17 cellular contexts compared by ENCODE assay signal in the genomic region with DNA sequence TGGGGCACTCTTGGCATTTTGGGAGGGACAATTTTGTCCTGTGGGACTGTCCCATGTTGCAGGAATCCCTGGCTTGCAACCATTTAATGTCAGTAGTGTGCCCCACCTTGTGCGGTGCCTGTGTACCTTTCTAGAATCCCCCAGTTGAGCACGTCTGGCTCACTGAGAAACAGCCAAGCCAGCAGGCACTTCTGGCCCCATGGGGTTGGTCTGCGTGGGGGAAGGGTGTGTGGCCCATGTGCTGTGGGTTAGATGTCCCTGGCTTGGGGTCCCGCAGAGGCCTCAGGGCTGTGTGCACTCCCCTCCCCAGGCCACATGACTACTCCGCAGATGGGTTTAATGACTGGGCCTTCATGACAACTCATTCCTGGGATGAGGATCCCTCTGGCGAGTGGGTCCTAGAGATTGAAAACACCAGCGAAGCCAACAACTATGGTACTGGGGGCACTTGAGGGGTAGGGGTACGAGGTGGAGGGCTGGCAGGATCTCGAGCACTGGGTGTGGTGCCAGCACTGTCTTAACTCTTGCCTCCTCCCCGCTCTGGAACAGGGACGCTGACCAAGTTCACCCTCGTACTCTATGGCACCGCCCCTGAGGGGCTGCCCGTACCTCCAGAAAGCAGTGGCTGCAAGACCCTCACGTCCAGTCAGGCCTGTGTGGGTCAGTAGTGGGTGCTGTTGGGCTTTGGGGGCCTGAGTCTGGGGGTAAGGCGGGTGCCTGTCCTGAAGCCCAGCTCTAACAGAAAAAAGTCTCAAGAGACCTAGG. TPM values are rescaled to one million over a fixed set of nuclear protein-coding genes. Genes with fewer than 3 reads are reported as not detected.
A peak's percentile ranks its signal among the peaks of the same experiment; 100 is the strongest.
DNase-seq lines count a peak whose midpoint lies in the region; ATAC-seq, FAIRE-seq and TF ChIP-seq lines count a peak whose summit lies in the region.
"Had no signal": no experiment of that assay in that cellular context is flagged by ENCODE, and none has a peak within 500 bp of the region (broad histone marks: within the 10 kb centered on the region; RNA-seq: fewer than 3 reads in every experiment).

No MANE protein-coding gene starts in this region.

- peak overlapping the region; percentile 52 for H3K27ac Mint-ChIP-seq in activated CD4-positive, alpha-beta memory T cell treated with anti-CD3 and anti-CD28 coated beads, Interleukin-2, amount 10 ng/mL, durations not matched to agents 7 days and 5 days
- no peak overlapping the region for H3K27ac Mint-ChIP-seq in activated CD4-positive, alpha-beta memory T cell treated with anti-CD3 and anti-CD28 coated beads for 36 hours
- H3K27ac Mint-ChIP-seq: CD4-positive, CD25-positive, alpha-beta regulatory T cell had no signal

- H3K4me3 ChIP-seq in GM12878, result no peak overlapping the region
- no peak overlapping the region for H3K4me3 ChIP-seq in mesodermal cell (ENCODE audit: extremely low read depth, insufficient read depth, low read length, poor library complexity, severe bottlenecking)
- no peak overlapping the region for H3K4me3 ChIP-seq in BE2C (ENCODE audit: low read depth, low read length)
- H3K4me3 ChIP-seq: BLaER1 treated with 17β-estradiol and CSF1 and Interleukin-3, amounts not matched to agents 10 nM and 100 nM; GM23248 had no signal

- POLR2A ChIA-PET in activated CD4-positive, alpha-beta memory T cell treated with anti-CD3 and anti-CD28 coated beads, Interleukin-2, amount 10 ng/mL, durations not matched to agents 7 days and 5 days (lab: Charles Lee), result interaction anchor here (3.1 kb wide), 1 partner anchor 163 kb away, joined by 10 read pairs; a partner anchor contains a TSS
- POLR2A ChIA-PET in activated CD4-positive, alpha-beta memory T cell treated with anti-CD3 and anti-CD28 coated beads for 36 hours (lab: Charles Lee), result no interaction called here
- POLR2A ChIA-PET in RWPE1 (lab: Yijun Ruan, JAX; ENCODE audit: low non-redundant PET) (no interaction called here), GM12878 (lab: Charles Lee) (no interaction called here)

- H3K27me3 Mint-ChIP-seq in activated CD4-positive, alpha-beta memory T cell treated with anti-CD3 and anti-CD28 coated beads, Interleukin-2, amount 10 ng/mL, durations not matched to agents 7 days and 5 days, result no peaks in the 10 kb centered on the region
- H3K27me3 Mint-ChIP-seq in activated CD4-positive, alpha-beta memory T cell treated with anti-CD3 and anti-CD28 coated beads for 36 hours, result peaks cover 4% of the 10 kb centered on the region

- no TSS peak for BruUV-seq in GM12878 (replicated peaks; lab: Mats Ljungman, UMichigan)

- no peak for TF ChIP-seq RAD21 in GM12878 (IDR thresholded peaks at IDR 0.05; ENCODE audit: insufficient read depth, low read depth, low read length)

- RAD21 ChIA-PET in GM12878 (lab: Charles Lee; ENCODE audit: unreplicated experiment), result no interaction called here

- H3K4me2 ChIP-seq in GM12878 (ENCODE audit: control insufficient read depth, insufficient read depth), result no peak overlapping the region
- H3K4me2 ChIP-seq: BLaER1 treated with 17β-estradiol and CSF1 and Interleukin-3, amounts not matched to agents 10 nM and 100 nM had no signal

- no peak for ATAC-seq in GM12878
- ATAC-seq: HCT116 had no signal

- no peak overlapping the region for H3K9ac ChIP-seq in GM12878 (ENCODE audit: control insufficient read depth, insufficient read depth, low read length)
- H3K9ac ChIP-seq: BLaER1 treated with 17β-estradiol and CSF1 and Interleukin-3, amounts not matched to agents 10 nM and 100 nM; GM23248 had no signal

- TF ChIP-seq CTCF in RWPE1 (conservative IDR thresholded peaks at IDR 0.05; ENCODE audit: low read depth), result no peak
- TF ChIP-seq CTCF in GM12878 (IDR thresholded peaks at IDR 0.05 in 2 of 3, conservative IDR thresholded peaks at IDR 0.05 in 1 of 3; ENCODE audit: control insufficient read depth in 2 of 3, extremely low read depth in 1 of 3, insufficient read depth in 1 of 3, low read depth in 3 of 3, low read length in 3 of 3), result no peak
- no peak for TF ChIP-seq CTCF in BE2C (IDR thresholded peaks at IDR 0.05; ENCODE audit: low read depth, low read length)

- TF ChIP-seq POLR2A in GM12878 (IDR thresholded peaks at IDR 0.05; ENCODE audit: low read depth, low read length), result peak; percentile 20; the same call in 1 of the 2 replicates

- 87% methylated on average over 16 of the region's 16 CpGs for WGBS in GM12878 (ENCODE audit: insufficient coverage, insufficient replicate concordance, low lambda C conversion rate, missing lambda C conversion rate)
- 92 to 94% methylated on average over 13 of the region's 16 CpGs for WGBS in mesodermal cell (ENCODE audit: insufficient coverage in 2 of 2), 2 experiments

- SMC1A ChIA-PET in GM12878 (lab: Charles Lee; ENCODE audit: uncharacterized antibody, unreplicated experiment), result no interaction called here

- H3K36me3 ChIP-seq in GM12878 (ENCODE audit: control insufficient read depth in 2 of 2, insufficient read depth in 2 of 2, low read length in 1 of 2) (peaks cover 17 to 40% of the 10 kb centered on the region in 2 experiments; a peak in 3 of 4 replicates), mesodermal cell (ENCODE audit: control insufficient read depth, insufficient read depth, low read length) (peaks cover 68% of the 10 kb centered on the region), BE2C (peaks cover 16% of the 10 kb centered on the region)

- H3K79me2 ChIP-seq in GM12878 (ENCODE audit: control insufficient read depth, insufficient read depth, low read length), result no peaks in the 10 kb centered on the region; the same call in none of the 2 replicates

- H3K27ac ChIP-seq in RWPE1 (peak overlapping the region; percentile 52; the same call in 1 of the 2 replicates), GM12878 (ENCODE audit: control insufficient read depth, insufficient read depth) (no peak overlapping the region), mesodermal cell (ENCODE audit: low read depth, low read length, severe bottlenecking) (peak overlapping the region; percentile 23)
- H3K27ac ChIP-seq: BLaER1 treated with 17β-estradiol and CSF1 and Interleukin-3, amounts not matched to agents 10 nM and 100 nM; GM23248 had no signal

- in situ Hi-C loops in GM12878 (cut with MboI), result no loop called here

- no peak for TF ChIP-seq EP300 in GM12878 (IDR thresholded peaks at IDR 0.05; ENCODE audit: borderline replicate concordance in 1 of 2, control insufficient read depth in 1 of 2, low read depth in 2 of 2, low read length in 2 of 2)

- H3K4me3 Mint-ChIP-seq in activated CD4-positive, alpha-beta memory T cell treated with anti-CD3 and anti-CD28 coated beads, Interleukin-2, amount 10 ng/mL, durations not matched to agents 7 days and 5 days, result no peak overlapping the region
- no peak overlapping the region for H3K4me3 Mint-ChIP-seq in activated CD4-positive, alpha-beta memory T cell treated with anti-CD3 and anti-CD28 coated beads for 36 hours
- H3K4me3 Mint-ChIP-seq: CD4-positive, CD25-positive, alpha-beta regulatory T cell had no signal

- H2AFZ ChIP-seq in GM12878 (ENCODE audit: control insufficient read depth, low read depth, low read length), result no peak overlapping the region
- H2AFZ ChIP-seq: GM23248 had no signal

- no peaks in the 10 kb centered on the region for H3K9me3 Mint-ChIP-seq in activated CD4-positive, alpha-beta memory T cell treated with anti-CD3 and anti-CD28 coated beads, Interleukin-2, amount 10 ng/mL, durations not matched to agents 7 days and 5 days
- no peaks in the 10 kb centered on the region for H3K9me3 Mint-ChIP-seq in activated CD4-positive, alpha-beta memory T cell treated with anti-CD3 and anti-CD28 coated beads for 36 hours

- no peaks in the 10 kb centered on the region for H3K27me3 ChIP-seq in GM12878 (replicated peaks in 1 of 2; ENCODE audit: control insufficient read depth in 2 of 2, insufficient read depth in 2 of 2, low read length in 1 of 2)
- no peaks in the 10 kb centered on the region for H3K27me3 ChIP-seq in BE2C
- H3K27me3 ChIP-seq: BLaER1 treated with 17β-estradiol and CSF1 and Interleukin-3, amounts not matched to agents 10 nM and 100 nM had no signal

- FAIRE-seq in GM12878 (lab: Jason Lieb, UNC), result no peak
- FAIRE-seq: H54, HTR-8/SVneo had no signal

- H3K9me3 ChIP-seq in GM12878 (replicated peaks; ENCODE audit: control insufficient read depth, insufficient read depth, low read length), result no peaks in the 10 kb centered on the region
- no peaks in the 10 kb centered on the region for H3K9me3 ChIP-seq in mesodermal cell (ENCODE audit: control insufficient read depth, low read length)
- H3K9me3 ChIP-seq in BE2C, result no peaks in the 10 kb centered on the region
- H3K9me3 ChIP-seq: BLaER1 treated with 17β-estradiol and CSF1 and Interleukin-3, amounts not matched to agents 10 nM and 100 nM had no signal

- peaks cover 75% of the 10 kb centered on the region for H3K4me1 Mint-ChIP-seq in activated CD4-positive, alpha-beta memory T cell treated with anti-CD3 and anti-CD28 coated beads, Interleukin-2, amount 10 ng/mL, durations not matched to agents 7 days and 5 days
- peaks cover 19% of the 10 kb centered on the region for H3K4me1 Mint-ChIP-seq in activated CD4-positive, alpha-beta memory T cell treated with anti-CD3 and anti-CD28 coated beads for 36 hours (ENCODE audit: low read depth)

- CTCF ChIA-PET in activated CD4-positive, alpha-beta memory T cell treated with anti-CD3 and anti-CD28 coated beads, Interleukin-2, amount 10 ng/mL, durations not matched to agents 7 days and 5 days (lab: Charles Lee), result interaction anchor here (1.2 kb wide), 1 partner anchor 66 kb away, joined by 3 read pairs; no protein-coding TSS in a partner anchor
- CTCF ChIA-PET in activated CD4-positive, alpha-beta memory T cell treated with anti-CD3 and anti-CD28 coated beads for 36 hours (lab: Charles Lee), result interaction anchor here (0.9 to 1.2 kb wide), 2 partner anchors 21 to 233 kb away, joined by 3 read pairs; no protein-coding TSS in a partner anchor
- CTCF ChIA-PET in RWPE1 (lab: Yijun Ruan, JAX) (interaction anchor here (1.1 kb wide), 1 partner anchor 233 kb away, joined by 3 read pairs; no protein-coding TSS in a partner anchor), GM12878 (lab: Yijun Ruan, JAX) (no interaction called here)

- no peaks in the 10 kb centered on the region for H4K20me1 ChIP-seq in GM12878 (ENCODE audit: control insufficient read depth, insufficient read depth)

- DNase-seq in activated CD4-positive, alpha-beta memory T cell treated with anti-CD3 and anti-CD28 coated beads, Interleukin-2, amount 10 ng/mL, durations not matched to agents 7 days and 5 days, result no peak
- no peak for DNase-seq in activated CD4-positive, alpha-beta memory T cell treated with anti-CD3 and anti-CD28 coated beads for 36 hours
- DNase-seq in RWPE1 (ENCODE audit: low spot score) (no peak), GM12878 (ENCODE audit: low read depth, low spot score) (no peak), BE2C (no peak), Kasumi-1 (lab: John Stamatoyannopoulos, UW) (no peak)
- DNase-seq: 8988T; AML-193; Calu3; CD4-positive, CD25-positive, alpha-beta regulatory T cell; DMS 273 treated with DMSO at 0.1 percent for 48 hours; GM23248 had no signal

- peaks cover 66% of the 10 kb centered on the region for H3K36me3 Mint-ChIP-seq in activated CD4-positive, alpha-beta memory T cell treated with anti-CD3 and anti-CD28 coated beads, Interleukin-2, amount 10 ng/mL, durations not matched to agents 7 days and 5 days (ENCODE audit: low read depth)
- H3K36me3 Mint-ChIP-seq in activated CD4-positive, alpha-beta memory T cell treated with anti-CD3 and anti-CD28 coated beads for 36 hours, result peaks cover 55% of the 10 kb centered on the region

- intact Hi-C loops in activated CD4-positive, alpha-beta memory T cell treated with anti-CD3 and anti-CD28 coated beads for 36 hours (cut with micrococcal nuclease), result loop anchor here (10.0 kb wide), 1 partner anchor 556 kb away; no protein-coding TSS in a partner anchor
- intact Hi-C loops in GM12878 (cut with micrococcal nuclease; ENCODE audit: unreplicated experiment), result loop anchor here (10.0 kb wide), 1 partner anchor 386 kb away; no protein-coding TSS in a partner anchor

- H3K4me1 ChIP-seq in GM12878 (ENCODE audit: control insufficient read depth, insufficient read depth, low read length) (peaks cover 10% of the 10 kb centered on the region), mesodermal cell (ENCODE audit: control insufficient read depth, insufficient read depth, low read length, poor library complexity, severe bottlenecking) (peaks cover 19% of the 10 kb centered on the region), BE2C (no peaks in the 10 kb centered on the region)

RNA-seq across cellular contexts. Expression of a gene that starts 3.7 kb away (rescaled TPM):
- 10 to 100 TPM; 31.2 to 32.4 TPM for total RNA-seq in activated CD4-positive, alpha-beta memory T cell treated with anti-CD3 and anti-CD28 coated beads, Interleukin-2, amount 10 ng/mL, durations not matched to agents 7 days and 5 days
- total RNA-seq in activated CD4-positive, alpha-beta memory T cell treated with anti-CD3 and anti-CD28 coated beads for 36 hours, result 10 to 100 TPM; 18.0 to 21.1 TPM
- 21.3 and 22.9 TPM in 2 replicates for total RNA-seq in GM12878 (2013; cell fraction: nucleolus; rRNA removed)
- total RNA-seq in GM12878 (2014; rRNA removed) (19.5 and 21.7 TPM in 2 replicates), GM12878 (2014; rRNA removed; fragmentation: Illumina TruSeq; extraction: Trizol) (6.1 and 7.0 TPM in 2 replicates), GM12878 (2021) (17.7 and 23.9 TPM in 2 replicates)
- polyA plus RNA-seq in GM12878 (2011; ENCODE audit: low read depth), result 2.3 TPM
- polyA plus RNA-seq in GM12878 (2011; rRNA removed) (0.07 and 0.09 TPM in 2 replicates), GM12878 (2014; fragmentation: Illumina TruSeq; extraction: Trizol) (0.60 and 3.8 TPM in 2 replicates), GM12878 (2014; fragmentation: Nextera tagmentation; extraction: Ambion mirVana) (1 to 10 TPM in 1 of 2 experiments, under 1 TPM in 1; 0.56 to 1.0 TPM), GM12878 (2014; rRNA removed) (14.6 and 20.6 TPM in 2 replicates), GM12878 (2016; fragmentation: Nextera tagmentation; extraction: Ambion mirVana) (10 to 100 TPM; 12.7 to 16.1 TPM)
- polyA plus RNA-seq in GM12878 (2011; cell fraction: cytosol; rRNA removed), result 0.12 and 0.13 TPM in 2 replicates
- polyA plus RNA-seq in GM12878 (2011; cell fraction: nucleus; rRNA removed), result 0.28 and 0.34 TPM in 2 replicates
- 6.4 and 6.7 TPM in 2 replicates for polyA plus RNA-seq in GM12878 (2012)
- 0.10 TPM in 1 of 2 replicates, not detected in the other for polyA minus RNA-seq in GM12878 (2011; rRNA and poly(A)+ RNA removed)
- polyA minus RNA-seq in GM12878 (2011; cell fraction: cytosol; rRNA and poly(A)+ RNA removed), result 0.83 TPM in 1 of 2 replicates, not detected in the other
- polyA minus RNA-seq in GM12878 (2011; cell fraction: nucleus; rRNA and poly(A)+ RNA removed), result 0.73 and 0.96 TPM in 2 replicates
- polyA plus RNA-seq in mesodermal cell (2013, experiment 1 of 2), result 30.9 TPM
- 24.3 TPM for polyA plus RNA-seq in mesodermal cell (2013, experiment 2 of 2)
- polyA plus RNA-seq in BE2C (2012; ENCODE audit: insufficient read depth, insufficient read length, low read depth), result 11.9 TPM

RNA-seq across cellular contexts. Expression of a gene that starts 12.2 kb away (rescaled TPM):
- total RNA-seq in activated CD4-positive, alpha-beta memory T cell treated with anti-CD3 and anti-CD28 coated beads, Interleukin-2, amount 10 ng/mL, durations not matched to agents 7 days and 5 days, result 100 to 1,000 TPM; 550 to 553 TPM
- 100 to 1,000 TPM; 576 to 590 TPM for total RNA-seq in activated CD4-positive, alpha-beta memory T cell treated with anti-CD3 and anti-CD28 coated beads for 36 hours
- total RNA-seq in GM12878 (2013; cell fraction: nucleolus; rRNA removed), result 47.7 and 63.7 TPM in 2 replicates
- 20.8 and 24.5 TPM in 2 replicates for total RNA-seq in GM12878 (2014; rRNA removed)
- 9.9 and 11.2 TPM in 2 replicates for total RNA-seq in GM12878 (2014; rRNA removed; fragmentation: Illumina TruSeq; extraction: Trizol)
- total RNA-seq in GM12878 (2021), result 36.9 and 39.9 TPM in 2 replicates
- polyA plus RNA-seq in GM12878 (2011; ENCODE audit: low read depth), result 10.8 TPM
- polyA plus RNA-seq in GM12878 (2011; rRNA removed), result 1.9 and 5.6 TPM in 2 replicates
- polyA plus RNA-seq in GM12878 (2011; cell fraction: cytosol; rRNA removed), result 8.3 and 8.8 TPM in 2 replicates
- polyA plus RNA-seq in GM12878 (2011; cell fraction: nucleus; rRNA removed), result 11.4 and 16.8 TPM in 2 replicates
- 21.1 and 27.0 TPM in 2 replicates for polyA plus RNA-seq in GM12878 (2012)
- polyA plus RNA-seq in GM12878 (2014; fragmentation: Illumina TruSeq; extraction: Trizol), result 3.3 and 10.1 TPM in 2 replicates
- 1 to 10 TPM in 1 of 2 experiments, under 1 TPM in 1; 0.47 to 1.3 TPM for polyA plus RNA-seq in GM12878 (2014; fragmentation: Nextera tagmentation; extraction: Ambion mirVana)
- 23.2 and 26.3 TPM in 2 replicates for polyA plus RNA-seq in GM12878 (2014; rRNA removed)
- 1 to 10 TPM; 5.6 to 5.9 TPM for polyA plus RNA-seq in GM12878 (2016; fragmentation: Nextera tagmentation; extraction: Ambion mirVana)
- polyA minus RNA-seq in GM12878 (2011; rRNA and poly(A)+ RNA removed), result 7.2 and 13.4 TPM in 2 replicates
- polyA minus RNA-seq in GM12878 (2011; cell fraction: cytosol; rRNA and poly(A)+ RNA removed), result 5.5 and 10.8 TPM in 2 replicates
- polyA minus RNA-seq in GM12878 (2011; cell fraction: nucleus; rRNA and poly(A)+ RNA removed), result 5.2 and 5.9 TPM in 2 replicates
- 200 TPM for polyA plus RNA-seq in mesodermal cell (2013, experiment 1 of 2)
- 168 TPM for polyA plus RNA-seq in mesodermal cell (2013, experiment 2 of 2)
- polyA plus RNA-seq in BE2C (2012; ENCODE audit: insufficient read depth, insufficient read length, low read depth), result 41.1 TPM

RNA-seq across cellular contexts. Expression of a gene that starts 22.5 kb away (rescaled TPM):
- total RNA-seq in activated CD4-positive, alpha-beta memory T cell treated with anti-CD3 and anti-CD28 coated beads, Interleukin-2, amount 10 ng/mL, durations not matched to agents 7 days and 5 days, result 100 to 1,000 TPM; 132 to 133 TPM
- 10 to 100 TPM; 98.1 to 99.2 TPM for total RNA-seq in activated CD4-positive, alpha-beta memory T cell treated with anti-CD3 and anti-CD28 coated beads for 36 hours
- total RNA-seq in GM12878 (2013; cell fraction: nucleolus; rRNA removed), result 183 and 231 TPM in 2 replicates
- total RNA-seq in GM12878 (2014; rRNA removed), result 25.4 and 29.5 TPM in 2 replicates
- total RNA-seq in GM12878 (2014; rRNA removed; fragmentation: Illumina TruSeq; extraction: Trizol), result 16.6 and 18.0 TPM in 2 replicates
- 62.4 and 79.4 TPM in 2 replicates for total RNA-seq in GM12878 (2021)
- polyA plus RNA-seq in GM12878 (2011; ENCODE audit: low read depth), result 21.4 TPM
- polyA plus RNA-seq in GM12878 (2011; rRNA removed), result 19.4 and 38.9 TPM in 2 replicates
- 46.4 and 74.6 TPM in 2 replicates for polyA plus RNA-seq in GM12878 (2011; cell fraction: cytosol; rRNA removed)
- polyA plus RNA-seq in GM12878 (2011; cell fraction: nucleus; rRNA removed), result 937 and 972 TPM in 2 replicates
- polyA plus RNA-seq in GM12878 (2012), result 39.6 and 54.1 TPM in 2 replicates
- 26.9 and 47.8 TPM in 2 replicates for polyA plus RNA-seq in GM12878 (2014; fragmentation: Illumina TruSeq; extraction: Trizol)
- polyA plus RNA-seq in GM12878 (2014; fragmentation: Nextera tagmentation; extraction: Ambion mirVana), result 1 to 10 TPM; 4.2 to 4.4 TPM
- 66.4 and 71.1 TPM in 2 replicates for polyA plus RNA-seq in GM12878 (2014; rRNA removed)
- 10 to 100 TPM; 13.7 to 16.8 TPM for polyA plus RNA-seq in GM12878 (2016; fragmentation: Nextera tagmentation; extraction: Ambion mirVana)
- polyA minus RNA-seq in GM12878 (2011; rRNA and poly(A)+ RNA removed), result 36.3 and 44.3 TPM in 2 replicates
- 8.0 and 15.0 TPM in 2 replicates for polyA minus RNA-seq in GM12878 (2011; cell fraction: cytosol; rRNA and poly(A)+ RNA removed)
- 124 and 200 TPM in 2 replicates for polyA minus RNA-seq in GM12878 (2011; cell fraction: nucleus; rRNA and poly(A)+ RNA removed)
- polyA plus RNA-seq in mesodermal cell (2013, experiment 1 of 2), result 18.8 TPM
- 27.2 TPM for polyA plus RNA-seq in mesodermal cell (2013, experiment 2 of 2)
- 111 TPM for polyA plus RNA-seq in BE2C (2012; ENCODE audit: insufficient read depth, insufficient read length, low read depth)

RNA-seq across cellular contexts. Expression of a gene that starts 51.8 kb away (rescaled TPM):
- 10 to 100 TPM; 37.6 to 41.7 TPM for total RNA-seq in activated CD4-positive, alpha-beta memory T cell treated with anti-CD3 and anti-CD28 coated beads, Interleukin-2, amount 10 ng/mL, durations not matched to agents 7 days and 5 days
- total RNA-seq in activated CD4-positive, alpha-beta memory T cell treated with anti-CD3 and anti-CD28 coated beads for 36 hours, result 10 to 100 TPM; 45.0 to 45.8 TPM
- total RNA-seq in GM12878 (2013; cell fraction: nucleolus; rRNA removed), result 34.1 and 48.7 TPM in 2 replicates
- total RNA-seq in GM12878 (2014; rRNA removed) (25.7 and 27.7 TPM in 2 replicates), GM12878 (2014; rRNA removed; fragmentation: Illumina TruSeq; extraction: Trizol) (19.9 and 21.0 TPM in 2 replicates), GM12878 (2021) (20.3 and 24.6 TPM in 2 replicates)
- polyA plus RNA-seq in GM12878 (2011; ENCODE audit: low read depth), result 8.8 TPM
- polyA plus RNA-seq in GM12878 (2011; rRNA removed) (15.2 and 19.3 TPM in 2 replicates), GM12878 (2014; fragmentation: Illumina TruSeq; extraction: Trizol) (22.2 and 25.7 TPM in 2 replicates), GM12878 (2014; fragmentation: Nextera tagmentation; extraction: Ambion mirVana) (1 to 10 TPM; 5.6 to 9.0 TPM), GM12878 (2014; rRNA removed) (30.4 and 32.2 TPM in 2 replicates), GM12878 (2016; fragmentation: Nextera tagmentation; extraction: Ambion mirVana) (10 to 100 TPM; 35.9 to 39.5 TPM)
- polyA plus RNA-seq in GM12878 (2011; cell fraction: cytosol; rRNA removed), result 24.1 and 26.6 TPM in 2 replicates
- 18.4 and 21.1 TPM in 2 replicates for polyA plus RNA-seq in GM12878 (2011; cell fraction: nucleus; rRNA removed)
- polyA plus RNA-seq in GM12878 (2012), result 11.5 and 16.8 TPM in 2 replicates
- 22.6 and 28.6 TPM in 2 replicates for polyA minus RNA-seq in GM12878 (2011; rRNA and poly(A)+ RNA removed)
- polyA minus RNA-seq in GM12878 (2011; cell fraction: cytosol; rRNA and poly(A)+ RNA removed), result 5.5 and 6.2 TPM in 2 replicates
- 24.1 and 39.4 TPM in 2 replicates for polyA minus RNA-seq in GM12878 (2011; cell fraction: nucleus; rRNA and poly(A)+ RNA removed)
- polyA plus RNA-seq in mesodermal cell (2013, experiment 1 of 2), result 16.3 TPM
- 13.4 TPM for polyA plus RNA-seq in mesodermal cell (2013, experiment 2 of 2)
- polyA plus RNA-seq in BE2C (2012; ENCODE audit: insufficient read depth, insufficient read length, low read depth), result 58.6 TPM

RNA-seq across cellular contexts. Expression of a gene that starts 54.5 kb away (rescaled TPM):
- total RNA-seq in activated CD4-positive, alpha-beta memory T cell treated with anti-CD3 and anti-CD28 coated beads, Interleukin-2, amount 10 ng/mL, durations not matched to agents 7 days and 5 days, result 10 to 100 TPM; 71.3 to 75.2 TPM
- total RNA-seq in activated CD4-positive, alpha-beta memory T cell treated with anti-CD3 and anti-CD28 coated beads for 36 hours, result 10 to 100 TPM; 71.1 to 74.3 TPM
- total RNA-seq in GM12878 (2013; cell fraction: nucleolus; rRNA removed), result 81.1 and 96.0 TPM in 2 replicates
- total RNA-seq in GM12878 (2014; rRNA removed), result 31.6 and 40.4 TPM in 2 replicates
- total RNA-seq in GM12878 (2014; rRNA removed; fragmentation: Illumina TruSeq; extraction: Trizol), result 21.3 TPM in 2 replicates
- total RNA-seq in GM12878 (2021), result 56.3 and 58.9 TPM in 2 replicates
- 23.7 TPM for polyA plus RNA-seq in GM12878 (2011; ENCODE audit: low read depth)
- 24.2 and 40.5 TPM in 2 replicates for polyA plus RNA-seq in GM12878 (2011; rRNA removed)
- polyA plus RNA-seq in GM12878 (2011; cell fraction: cytosol; rRNA removed), result 45.4 and 64.5 TPM in 2 replicates
- 188 and 193 TPM in 2 replicates for polyA plus RNA-seq in GM12878 (2011; cell fraction: nucleus; rRNA removed)
- polyA plus RNA-seq in GM12878 (2012), result 43.0 and 46.7 TPM in 2 replicates
- polyA plus RNA-seq in GM12878 (2014; fragmentation: Illumina TruSeq; extraction: Trizol), result 12.6 and 22.1 TPM in 2 replicates
- 10 to 100 TPM; 10.3 to 19.8 TPM for polyA plus RNA-seq in GM12878 (2014; fragmentation: Nextera tagmentation; extraction: Ambion mirVana)
- 44.5 and 48.8 TPM in 2 replicates for polyA plus RNA-seq in GM12878 (2014; rRNA removed)
- 10 to 100 TPM; 56.6 to 57.8 TPM for polyA plus RNA-seq in GM12878 (2016; fragmentation: Nextera tagmentation; extraction: Ambion mirVana)
- 53.8 and 78.0 TPM in 2 replicates for polyA minus RNA-seq in GM12878 (2011; rRNA and poly(A)+ RNA removed)
- polyA minus RNA-seq in GM12878 (2011; cell fraction: cytosol; rRNA and poly(A)+ RNA removed), result 17.4 and 27.0 TPM in 2 replicates
- 46.8 and 70.7 TPM in 2 replicates for polyA minus RNA-seq in GM12878 (2011; cell fraction: nucleus; rRNA and poly(A)+ RNA removed)
- polyA plus RNA-seq in mesodermal cell (2013, experiment 1 of 2), result 74.7 TPM
- polyA plus RNA-seq in mesodermal cell (2013, experiment 2 of 2), result 62.6 TPM
- 83.4 TPM for polyA plus RNA-seq in BE2C (2012; ENCODE audit: insufficient read depth, insufficient read length, low read depth)

Comparison
In these comparisons a context has a peak if more than half of its experiments do, and no peak if none do; other contexts are left out.
1. RNA of a gene that starts 12.2 kb away (total RNA-seq): 576 to 590 TPM in activated CD4-positive, alpha-beta memory T cell treated with anti-CD3 and anti-CD28 coated beads for 36 hours and 550 to 553 TPM in activated CD4-positive, alpha-beta memory T cell treated with anti-CD3 and anti-CD28 coated beads, Interleukin-2, amount 10 ng/mL, durations not matched to agents 7 days and 5 days; 9.9 to 63.7 TPM in GM12878; every median in the first group is over 4 times any median in the second.